Comparison of ENCODE assay signal across 14 cellular contexts in the genomic region with DNA sequence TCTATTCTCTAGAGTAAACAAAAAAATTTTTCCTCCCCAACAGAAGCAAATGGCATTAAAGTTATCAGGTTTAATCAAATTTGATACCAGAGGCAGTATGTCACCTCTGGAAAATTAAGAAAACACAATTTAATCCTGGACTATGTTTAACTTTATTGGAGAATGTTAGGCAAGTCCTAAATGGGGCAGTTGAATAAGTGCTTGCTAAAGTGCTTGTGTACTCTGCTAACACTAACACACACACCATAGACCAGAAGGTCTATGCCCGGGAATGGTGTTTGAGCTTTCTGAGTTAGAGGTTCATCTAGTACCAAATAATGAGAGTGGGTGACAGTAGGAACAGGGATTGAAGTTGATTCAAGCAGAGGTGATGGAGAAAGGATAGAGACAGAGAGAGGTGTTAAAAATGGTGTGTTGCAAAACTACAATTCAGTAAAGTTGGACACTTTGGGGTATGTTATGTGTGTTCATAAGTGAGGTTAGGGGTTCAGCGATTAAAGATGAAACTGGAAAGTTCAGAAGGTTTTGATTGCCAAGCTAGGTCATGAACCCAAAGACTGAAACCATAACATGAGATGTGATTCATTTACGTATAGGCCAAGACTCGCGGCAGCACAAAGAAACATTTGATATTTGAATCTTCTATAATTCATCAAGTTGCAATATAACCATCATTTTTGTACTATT. TPM values are rescaled to one million over a fixed set of nuclear protein-coding genes. Genes with fewer than 3 reads are reported as not detected.
A peak's percentile ranks its signal among the peaks of the same experiment; 100 is the strongest.
DNase-seq lines count a peak whose midpoint lies in the region; ATAC-seq lines count a peak whose summit lies in the region.
"Had no signal": no experiment of that assay in that cellular context is flagged by ENCODE, and none has a peak within 500 bp of the region (broad histone marks: within the 10 kb centered on the region; RNA-seq: fewer than 3 reads in every experiment).

No MANE protein-coding gene starts in this region.

- POLR2A ChIA-PET in activated CD4-positive, alpha-beta T cell treated with anti-CD3 and anti-CD28 coated beads, Interleukin-2, amount 10 ng/mL, durations not matched to agents 7 days and 5 days (lab: Charles Lee): interaction anchor here (0.7 kb wide), 1 partner anchor 11 kb away, joined by 3 read pairs; no protein-coding TSS in a partner anchor

- H3K27ac Mint-ChIP-seq in activated CD4-positive, alpha-beta T cell treated with anti-CD3 and anti-CD28 coated beads, Interleukin-2, amount 10 ng/mL, durations not matched to agents 7 days and 5 days: peak overlapping the region; percentile 43
- peak overlapping the region; percentile 85 for H3K27ac Mint-ChIP-seq in memory B cell
- H3K27ac Mint-ChIP-seq in immature natural killer cell: peak overlapping the region in 1 of 6 donors; percentile 2
- H3K27ac Mint-ChIP-seq: brain had no signal

- peaks cover 37% of the 10 kb centered on the region for H3K4me1 Mint-ChIP-seq in activated CD4-positive, alpha-beta T cell treated with anti-CD3 and anti-CD28 coated beads, Interleukin-2, amount 10 ng/mL, durations not matched to agents 7 days and 5 days
- H3K4me1 Mint-ChIP-seq in memory B cell (peaks cover 52% of the 10 kb centered on the region), immature natural killer cell (peaks cover 9 to 12% of the 10 kb centered on the region in 2 donors)

- H3K9me3 Mint-ChIP-seq in activated CD4-positive, alpha-beta T cell treated with anti-CD3 and anti-CD28 coated beads, Interleukin-2, amount 10 ng/mL, durations not matched to agents 7 days and 5 days: no peaks in the 10 kb centered on the region
- H3K9me3 Mint-ChIP-seq in memory B cell (peaks cover 1% of the 10 kb centered on the region), immature natural killer cell (no peaks in the 10 kb centered on the region)
- H3K9me3 Mint-ChIP-seq: brain had no signal

- DNase-seq in activated CD4-positive, alpha-beta T cell treated with anti-CD3 and anti-CD28 coated beads, Interleukin-2, amount 10 ng/mL, durations not matched to agents 7 days and 5 days: no peak
- DNase-seq in activated CD4-positive, alpha-beta T cell treated with anti-CD3 and anti-CD28 coated beads for 48 hours: no peak
- DNase-seq in memory B cell (ENCODE audit: low spot score in 2 of 2): no peak
- DNase-seq in central memory CD4-positive, alpha-beta T cell: no peak
- DNase-seq in immature natural killer cell: no peak
- no peak for DNase-seq in NCI-H774 (lab: John Stamatoyannopoulos, UW)
- DNase-seq: activated CD4-positive, alpha-beta T cell treated with anti-CD3 and anti-CD28 coated beads, Interleukin-2, amount 50 U/mL, for 4 hours; DND-41; NCI-H446 treated with DMSO at 0.1 percent for 48 hours; SJCRH30 had no signal

- no peaks in the 10 kb centered on the region for H3K27me3 Mint-ChIP-seq in activated CD4-positive, alpha-beta T cell treated with anti-CD3 and anti-CD28 coated beads, Interleukin-2, amount 10 ng/mL, durations not matched to agents 7 days and 5 days
- H3K27me3 Mint-ChIP-seq in memory B cell: no peaks in the 10 kb centered on the region
- H3K27me3 Mint-ChIP-seq in immature natural killer cell (ENCODE audit: low read depth in 3 of 3): no peaks in the 10 kb centered on the region
- H3K27me3 Mint-ChIP-seq: brain had no signal

- H3K4me3 Mint-ChIP-seq in activated CD4-positive, alpha-beta T cell treated with anti-CD3 and anti-CD28 coated beads, Interleukin-2, amount 10 ng/mL, durations not matched to agents 7 days and 5 days: no peak overlapping the region
- H3K4me3 Mint-ChIP-seq in memory B cell: peak overlapping the region; percentile 3
- no peak overlapping the region for H3K4me3 Mint-ChIP-seq in immature natural killer cell
- H3K4me3 Mint-ChIP-seq: brain had no signal

- CTCF ChIA-PET in activated CD4-positive, alpha-beta T cell treated with anti-CD3 and anti-CD28 coated beads, Interleukin-2, amount 10 ng/mL, durations not matched to agents 7 days and 5 days (lab: Charles Lee): interaction anchor here (1.0 to 2.5 kb wide), 3 partner anchors 12 to 26 kb away, joined by 3 to 13 read pairs (median 4); no protein-coding TSS in a partner anchor

- H3K36me3 Mint-ChIP-seq in activated CD4-positive, alpha-beta T cell treated with anti-CD3 and anti-CD28 coated beads, Interleukin-2, amount 10 ng/mL, durations not matched to agents 7 days and 5 days (ENCODE audit: low read depth): peaks cover 11% of the 10 kb centered on the region
- H3K36me3 Mint-ChIP-seq in memory B cell (peaks cover 2% of the 10 kb centered on the region), immature natural killer cell (peaks cover 3 to 13% (median 9%) of the 10 kb centered on the region in 3 donors)
- H3K36me3 Mint-ChIP-seq: brain had no signal

- ATAC-seq in GM21390 (IDR thresholded peaks at IDR 0.05; ENCODE audit: unreplicated experiment) (peak; percentile 61), HG03469 (IDR thresholded peaks at IDR 0.05; ENCODE audit: unreplicated experiment) (peak; percentile 52), memory B cell (ENCODE audit: low read depth) (no peak)
- ATAC-seq: sciatic nerve had no signal

RNA-seq across cellular contexts. Expression of a gene that starts 40.5 kb away (rescaled TPM):
- 10 to 100 TPM; 14.3 to 14.5 TPM for total RNA-seq in activated CD4-positive, alpha-beta T cell treated with anti-CD3 and anti-CD28 coated beads, Interleukin-2, amount 10 ng/mL, durations not matched to agents 7 days and 5 days
- 10 to 100 TPM in 1 of 3 donors, 1 to 10 TPM in 2; 9.1 to 16.3 (median 9.7) TPM for polyA plus RNA-seq in immature natural killer cell

RNA-seq across cellular contexts. Expression of a gene that starts 41.0 kb away (rescaled TPM):
- 1 to 10 TPM; 5.7 to 8.8 TPM for total RNA-seq in activated CD4-positive, alpha-beta T cell treated with anti-CD3 and anti-CD28 coated beads, Interleukin-2, amount 10 ng/mL, durations not matched to agents 7 days and 5 days
- polyA plus RNA-seq in immature natural killer cell: 10 to 100 TPM in 1 of 3 donors, 1 to 10 TPM in 2; 3.8 to 12.6 (median 8.5) TPM
